ENCODE assay signal across 10 cellular contexts in the genomic region with DNA sequence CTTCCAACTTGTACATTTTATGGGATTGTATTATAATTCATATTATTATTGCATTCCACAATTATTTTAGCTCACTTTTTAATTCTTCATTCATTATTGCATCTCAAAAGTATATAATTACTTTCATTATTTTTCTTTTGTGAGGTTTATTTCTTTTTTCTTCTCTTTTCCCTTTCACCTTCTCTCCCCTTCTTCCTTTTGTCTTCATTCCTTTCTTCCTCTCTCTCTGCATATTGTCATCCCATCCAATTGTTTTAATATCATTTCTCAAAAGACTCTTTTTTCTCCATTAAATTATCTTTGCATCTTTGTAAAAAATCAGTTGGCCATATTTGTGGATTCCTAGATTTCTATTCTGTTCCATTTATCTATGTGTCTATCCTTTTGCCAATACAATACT. TPM values are rescaled to one million over a fixed set of nuclear protein-coding genes. Genes with fewer than 3 reads are reported as not detected.
"Had no signal": no experiment of that assay in that cellular context is flagged by ENCODE, and none has a peak within 500 bp of the region (broad histone marks: within the 10 kb centered on the region; RNA-seq: fewer than 3 reads in every experiment).

No MANE protein-coding gene starts in this region.

- H3K36me3 ChIP-seq: HAP-1 had no signal

- H3K27ac Mint-ChIP-seq: GM23338, H9, HFFc6 had no signal

- H3K4me1 Mint-ChIP-seq: GM23338, H9 had no signal

- FAIRE-seq: H1 had no signal

- H3K27ac ChIP-seq: GM23248 had no signal

- H3K4me2 ChIP-seq: GM23338 had no signal

- H3K4me1 ChIP-seq: HAP-1 had no signal

- ATAC-seq: GM23338, HCT116 had no signal

- H2AFZ ChIP-seq: GM23248, GM23338 had no signal

- H3K9me3 Mint-ChIP-seq: GM23338, H9, HFFc6 had no signal

- H3K4me3 Mint-ChIP-seq: GM23338, H9, HFFc6 had no signal

- H3K9ac ChIP-seq: GM23248 had no signal

- H3K4me3 ChIP-seq: GM23248, GM23338, HAP-1 had no signal

- DNase-seq: GM23248, GOT3, H7, H9, HCEC 1CT, HFFc6 had no signal

- H3K9me3 ChIP-seq: HAP-1 had no signal

RNA-seq across cellular contexts. Expression of gene OR4D1, which starts 47.7 kb away (rescaled TPM):
- total RNA-seq: GM23248, HFFc6 had no signal
- polyA plus RNA-seq: GM23248 had no signal
